In the genomic region with DNA sequence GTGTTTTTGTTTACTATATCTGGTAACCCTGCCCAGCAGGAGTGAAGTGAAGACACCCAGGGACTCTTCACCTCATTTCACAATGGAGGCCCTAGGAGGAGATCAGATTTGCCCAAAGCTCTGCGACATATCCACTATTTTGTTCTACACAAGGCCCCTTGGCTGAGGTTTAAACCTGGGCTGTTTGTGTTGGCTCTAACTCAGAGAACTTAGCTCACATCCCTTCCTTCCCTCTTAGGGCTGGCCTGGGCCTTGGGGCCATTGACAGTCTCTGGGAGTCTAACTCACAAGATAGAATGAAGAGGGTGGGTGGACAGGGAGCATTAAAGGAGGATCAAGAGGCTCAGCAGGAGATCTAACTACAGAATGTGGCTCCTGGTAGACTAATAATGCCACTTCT, we compare ENCODE assay signal across 1 cellular context.
TF ChIP-seq lines count a peak whose summit lies in the region.

No MANE protein-coding gene starts in this region.

TF ChIP-seq in K562, 482 proteins besides CTCF, POLR2A, EP300 and RAD21:
- no peak for TF ChIP-seq ETS2 (tag; IDR thresholded peaks at IDR 0.05; ENCODE audit: borderline replicate concordance, poor library complexity, severe bottlenecking)
